In the genomic region with DNA sequence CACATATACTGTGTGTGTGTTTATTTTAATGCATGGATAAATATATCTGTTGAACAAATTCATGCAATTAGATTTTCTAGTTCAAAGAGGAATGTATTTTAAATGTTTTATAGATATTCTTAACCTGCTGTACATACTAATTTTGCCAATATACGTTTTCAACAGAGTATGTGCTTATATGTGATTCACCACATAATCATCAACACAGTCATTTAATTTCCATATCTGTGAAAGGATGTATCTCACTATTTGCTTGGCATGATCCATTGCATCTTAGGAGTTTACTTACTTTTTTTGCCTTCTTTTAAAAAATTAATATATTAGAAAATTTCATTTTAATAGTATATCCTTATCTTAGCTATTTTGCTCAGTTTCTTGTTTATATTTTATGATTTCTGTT, we compare ENCODE assay signal across 17 cellular contexts.
DNase-seq lines count a peak whose midpoint lies in the region; ATAC-seq, FAIRE-seq and TF ChIP-seq lines count a peak whose summit lies in the region.
"Had no signal": no experiment of that assay in that cellular context is flagged by ENCODE, and none has a peak within 500 bp of the region (broad histone marks: within the 10 kb centered on the region; RNA-seq: fewer than 3 reads in every experiment).

No MANE protein-coding gene starts in this region.

- ATAC-seq in PC-3 = peak; percentile 49
- ATAC-seq in HG03565 (IDR thresholded peaks at IDR 0.05; ENCODE audit: unreplicated experiment) = no peak
- no peak for ATAC-seq in HG03469 (IDR thresholded peaks at IDR 0.05; ENCODE audit: unreplicated experiment)
- ATAC-seq: CD8-positive, alpha-beta T cell; HepG2 had no signal

- H3F3A ChIP-seq in GM23248 (ENCODE audit: insufficient read depth) = no peaks in the 10 kb centered on the region
- H3F3A ChIP-seq in PC-3 (ENCODE audit: low read length, unreplicated experiment) = peaks cover 5% of the 10 kb centered on the region

- H2AFZ ChIP-seq in GM23248 (no peak overlapping the region), PC-3 (ENCODE audit: low read length) (no peak overlapping the region), keratinocyte (ENCODE audit: control insufficient read depth, low read length) (no peak overlapping the region)

- CTCF ChIA-PET in PC-3 (lab: Charles Lee) = no interaction called here

- 27 to 41% methylated on average over 1 of the region's 1 CpG for WGBS in GM23248 (ENCODE audit: low coverage in 1 of 2, low lambda C conversion rate in 2 of 2, missing lambda C conversion rate in 2 of 2), 2 experiments

- H3K4me1 ChIP-seq in GM23248 (ENCODE audit: insufficient read depth) (no peaks in the 10 kb centered on the region; the same call in 1 of the 2 replicates), PC-3 (ENCODE audit: insufficient read depth, low read length) (peaks cover 16% of the 10 kb centered on the region), keratinocyte (ENCODE audit: control insufficient read depth, extremely low read depth, insufficient read depth, low read length) (peaks cover 14% of the 10 kb centered on the region)

- H3K36me3 ChIP-seq in GM23248 (ENCODE audit: low read depth) (no peaks in the 10 kb centered on the region), PC-3 (ENCODE audit: low read depth, low read length) (no peaks in the 10 kb centered on the region), keratinocyte (ENCODE audit: control insufficient read depth in 2 of 2, extremely low read depth in 1 of 2, insufficient read depth in 2 of 2, low read length in 2 of 2) (no peaks in the 10 kb centered on the region)
- H3K36me3 ChIP-seq: BLaER1 treated with 17β-estradiol and CSF1 and Interleukin-3, amounts not matched to agents 10 nM and 100 nM had no signal

- H4K20me1 ChIP-seq in GM23248 (ENCODE audit: insufficient read depth) (no peaks in the 10 kb centered on the region), PC-3 (ENCODE audit: low read length) (no peaks in the 10 kb centered on the region), keratinocyte (ENCODE audit: control insufficient read depth, extremely low read depth, insufficient read depth, low read length) (no peaks in the 10 kb centered on the region)
- H4K20me1 ChIP-seq: BLaER1 treated with 17β-estradiol and CSF1 and Interleukin-3, amounts not matched to agents 10 nM and 100 nM had no signal

- FAIRE-seq in keratinocyte (lab: Jason Lieb, UNC) = peak; percentile 59
- FAIRE-seq: GM12878, H1, HepG2 had no signal

- H3K9me3 ChIP-seq in GM23248 (ENCODE audit: low read depth) (no peaks in the 10 kb centered on the region), PC-3 (ENCODE audit: low read length) (no peaks in the 10 kb centered on the region), keratinocyte (ENCODE audit: control insufficient read depth, low read depth, low read length) (no peaks in the 10 kb centered on the region)
- H3K9me3 ChIP-seq: BLaER1 treated with 17β-estradiol and CSF1 and Interleukin-3, amounts not matched to agents 10 nM and 100 nM had no signal

- H3K4me2 ChIP-seq in GM23248 (ENCODE audit: unreplicated experiment) = no peak overlapping the region
- H3K4me2 ChIP-seq in PC-3 (ENCODE audit: low read length) = peak overlapping the region; percentile 39
- no peak overlapping the region for H3K4me2 ChIP-seq in keratinocyte (ENCODE audit: control insufficient read depth, extremely low read depth, insufficient read depth, low read depth, low read length)
- H3K4me2 ChIP-seq: BLaER1 treated with 17β-estradiol and CSF1 and Interleukin-3, amounts not matched to agents 10 nM and 100 nM had no signal

- DNase-seq in GM23248 (peak; percentile 5), PC-3 (peak; percentile 52), epithelial cell of esophagus (ENCODE audit: low read depth) (peak; percentile 55), keratinocyte (ENCODE audit: low read depth, low spot score) (no peak), DMS53 (lab: John Stamatoyannopoulos, UW) (no peak), SKM-1 treated with dmso at 0.1 percent for 144 hours (lab: John Stamatoyannopoulos, UW; ENCODE audit: unreplicated experiment) (no peak)
- DNase-seq: Calu3; CD8-positive, alpha-beta T cell; GF-D8; H9; KG1 had no signal

- no TSS peak for BruUV-seq in PC-3 (replicated peaks; lab: Mats Ljungman, UMichigan)

- dilution Hi-C loops in keratinocyte (cut with MboI; ENCODE audit: extremely low pct_ligation_motif_present, low sequenced_read_pairs) = no loop called here

- H3K4me3 ChIP-seq in GM23248 = no peak overlapping the region
- H3K4me3 ChIP-seq in PC-3 (ENCODE audit: low read length) = no peak overlapping the region
- H3K4me3 ChIP-seq in epithelial cell of esophagus (ENCODE audit: low read length) = no peak overlapping the region
- no peak overlapping the region for H3K4me3 ChIP-seq in keratinocyte (ENCODE audit: control insufficient read depth in 2 of 3, extremely low read depth in 1 of 3, insufficient read depth in 2 of 3, low read depth in 1 of 3, low read length in 3 of 3)
- H3K4me3 ChIP-seq: BLaER1 treated with 17β-estradiol and CSF1 and Interleukin-3, amounts not matched to agents 10 nM and 100 nM; GM12878 had no signal

- H3K27ac ChIP-seq in GM23248 (no peak overlapping the region), PC-3 (ENCODE audit: low read length) (peak overlapping the region; percentile 29; the same call in 1 of the 2 replicates), keratinocyte (ENCODE audit: control insufficient read depth, insufficient read depth, low read length) (no peak overlapping the region)
- H3K27ac ChIP-seq: BLaER1 treated with 17β-estradiol and CSF1 and Interleukin-3, amounts not matched to agents 10 nM and 100 nM had no signal

- in situ Hi-C loops in GM23248 (cut with MboI) = no loop called here

- POLR2A ChIA-PET in PC-3 (lab: Charles Lee; ENCODE audit: unreplicated experiment) = no interaction called here

- TF ChIP-seq CTCF in PC-3 (conservative IDR thresholded peaks at IDR 0.05; ENCODE audit: low read depth, low read length) (no peak), epithelial cell of esophagus (IDR thresholded peaks at IDR 0.05; ENCODE audit: insufficient read depth, low read depth, low read length, missing control alignments) (no peak), keratinocyte (optimal IDR thresholded peaks at IDR 0.05 in 1 of 3, IDR thresholded peaks at IDR 0.05 in 1 of 3, conservative IDR thresholded peaks at IDR 0.05 in 1 of 3; ENCODE audit: extremely low read depth in 1 of 3, insufficient read depth in 2 of 3, low read length in 3 of 3) (no peak)

- H3K27me3 ChIP-seq in GM23248 (replicated peaks; ENCODE audit: insufficient read depth) = no peaks in the 10 kb centered on the region
- no peaks in the 10 kb centered on the region for H3K27me3 ChIP-seq in PC-3 (ENCODE audit: low read length)
- H3K27me3 ChIP-seq in keratinocyte (ENCODE audit: control insufficient read depth, extremely low read depth, insufficient read depth, low read length) = no peaks in the 10 kb centered on the region
- H3K27me3 ChIP-seq: BLaER1 treated with 17β-estradiol and CSF1 and Interleukin-3, amounts not matched to agents 10 nM and 100 nM had no signal

- H3K9ac ChIP-seq in GM23248 (no peak overlapping the region), PC-3 (ENCODE audit: low read length) (no peak overlapping the region), keratinocyte (ENCODE audit: control insufficient read depth, extremely low read depth, insufficient read depth, low read length) (no peak overlapping the region)
- H3K9ac ChIP-seq: BLaER1 treated with 17β-estradiol and CSF1 and Interleukin-3, amounts not matched to agents 10 nM and 100 nM had no signal

- no peaks in the 10 kb centered on the region for H3K9me2 ChIP-seq in GM23248 (ENCODE audit: insufficient read depth)
- H3K9me2 ChIP-seq in PC-3 (replicated peaks; ENCODE audit: low read length) = no peaks in the 10 kb centered on the region

- H3K79me2 ChIP-seq in GM23248 (ENCODE audit: insufficient read depth) (no peaks in the 10 kb centered on the region), PC-3 (ENCODE audit: low read length) (no peaks in the 10 kb centered on the region), keratinocyte (ENCODE audit: control insufficient read depth, insufficient read depth, low read length) (no peaks in the 10 kb centered on the region)

- intact Hi-C loops in PC-3 (cut with micrococcal nuclease) = loop anchor here (1.0 kb wide), 1 partner anchor 294 kb away; no protein-coding TSS in a partner anchor

- H3K9me1 ChIP-seq in keratinocyte (ENCODE audit: control insufficient read depth, extremely low read depth, insufficient read depth, low read length) = no peaks in the 10 kb centered on the region

Comparison
In these comparisons a context has a peak if more than half of its experiments do, and no peak if none do; other contexts are left out.
1. DNase-seq: peak in GM23248 (single experiment), PC-3 (single experiment) and epithelial cell of esophagus (single experiment); none in keratinocyte (single experiment), DMS53 (single experiment) and SKM-1 treated with dmso at 0.1 percent for 144 hours (single experiment).